Comparison of ENCODE assay signal across 22 cellular contexts in genomic region chr22:48511211-48511610, GRCh38.
DNase-seq lines count a peak whose midpoint lies in the region; ATAC-seq and TF ChIP-seq lines count a peak whose summit lies in the region.
"Had no signal": no experiment of that assay in that cellular context is flagged by ENCODE, and none has a peak within 500 bp of the region (broad histone marks: within the 10 kb centered on the region; RNA-seq: fewer than 3 reads in every experiment).

No MANE protein-coding gene starts in this region.

- H3K18ac ChIP-seq in H9 (ENCODE audit: insufficient read length, low read depth, low read length) = no peak overlapping the region

- no peak overlapping the region for H4K5ac ChIP-seq in H9 (ENCODE audit: insufficient read length, low read depth, low read length)

- H3K27ac ChIP-seq in H9 (ENCODE audit: insufficient read length, low read depth, low read length) (no peak overlapping the region), endodermal cell (ENCODE audit: low read depth, low read length) (no peak overlapping the region)
- H3K27ac ChIP-seq: A549; BLaER1 treated with 17β-estradiol and CSF1 and Interleukin-3, amounts not matched to agents 10 nM and 100 nM had no signal

- intact Hi-C loops in Caco-2 (cut with micrococcal nuclease; ENCODE audit: unreplicated experiment) = no loop called here

- DNase-seq in H9 (no peak), endodermal cell (no peak), islet precursor cell (peak; percentile 66), putamen (ENCODE audit: low spot score) (peak; percentile 59), NCI-H82 treated with DMSO at 0.1 percent for 48 hours (lab: John Stamatoyannopoulos, UW; ENCODE audit: unreplicated experiment) (no peak), Caco-2 (no peak)
- DNase-seq: 8988T; ACHN; AML-193; BE2C; CD4-positive, alpha-beta T cell; COR-L47; DMS153; DND-41; GDM1; HCEC 1CT had no signal

- CTCF ChIA-PET in Caco-2 (lab: Charles Lee) = no interaction called here

- no peak overlapping the region for H3K23ac ChIP-seq in H9 (ENCODE audit: insufficient read length, low read depth, low read length)

- peaks cover 0 to 2% (median 0%) of the 10 kb centered on the region in 3 experiments; a peak in 1 of 7 replicates for H3K36me3 Mint-ChIP-seq in H9 (ENCODE audit: insufficient read depth in 1 of 3, low read depth in 3 of 3)
- no peaks in the 10 kb centered on the region for H3K36me3 Mint-ChIP-seq in endodermal cell (ENCODE audit: low read depth)
- no peaks in the 10 kb centered on the region for H3K36me3 Mint-ChIP-seq in Caco-2 (ENCODE audit: insufficient read depth, unreplicated experiment)
- H3K36me3 Mint-ChIP-seq: CD14-positive monocyte had no signal

- H3K4me1 ChIP-seq in H9 (ENCODE audit: insufficient read depth, low read length) = peaks cover 6% of the 10 kb centered on the region; the same call in 1 of the 2 replicates
- no peaks in the 10 kb centered on the region for H3K4me1 ChIP-seq in endodermal cell (ENCODE audit: control insufficient read depth, insufficient read depth, low read length)
- H3K4me1 ChIP-seq in Caco-2 = no peaks in the 10 kb centered on the region
- H3K4me1 ChIP-seq: A549; BE2C; BLaER1 treated with 17β-estradiol and CSF1 and Interleukin-3, amounts not matched to agents 10 nM and 100 nM had no signal

- POLR2A ChIA-PET in Caco-2 (lab: Charles Lee) = no interaction called here

- H3K4me2 ChIP-seq in H9 (ENCODE audit: insufficient read depth, insufficient read length, low read length) = no peak overlapping the region
- H3K4me2 ChIP-seq: A549; BLaER1 treated with 17β-estradiol and CSF1 and Interleukin-3, amounts not matched to agents 10 nM and 100 nM; GM23338 had no signal

- no peaks in the 10 kb centered on the region; the same call in 1 of the 2 replicates for H3K79me2 ChIP-seq in H9 (ENCODE audit: insufficient read depth, low read length)

- H3K27me3 Mint-ChIP-seq in H9 (ENCODE audit: low read depth) = no peaks in the 10 kb centered on the region
- no peaks in the 10 kb centered on the region for H3K27me3 Mint-ChIP-seq in endodermal cell (ENCODE audit: insufficient read depth)
- H3K27me3 Mint-ChIP-seq in Caco-2 (ENCODE audit: insufficient read depth, unreplicated experiment) = peaks cover 18% of the 10 kb centered on the region
- H3K27me3 Mint-ChIP-seq: CD4-positive, alpha-beta T cell had no signal

- no peak overlapping the region for H2BK5ac ChIP-seq in H9 (ENCODE audit: insufficient read length, low read length)

- H3T11ph ChIP-seq in H9 (ENCODE audit: low read length) = no peak overlapping the region

- peaks cover 24 to 25% of the 10 kb centered on the region in 2 experiments for H3K4me1 Mint-ChIP-seq in H9
- H3K4me1 Mint-ChIP-seq in endodermal cell = peaks cover 14% of the 10 kb centered on the region
- no peaks in the 10 kb centered on the region for H3K4me1 Mint-ChIP-seq in Caco-2 (ENCODE audit: low read depth, unreplicated experiment)
- H3K4me1 Mint-ChIP-seq: CD14-positive monocyte had no signal

- H3K27me3 ChIP-seq in H9 (ENCODE audit: insufficient read depth, low read length) (no peaks in the 10 kb centered on the region), endodermal cell (ENCODE audit: control insufficient read depth, insufficient read depth, low read length, poor library complexity, severe bottlenecking) (no peaks in the 10 kb centered on the region), Caco-2 (replicated peaks; ENCODE audit: control insufficient read depth, insufficient read depth, low read length) (no peaks in the 10 kb centered on the region)
- H3K27me3 ChIP-seq: BE2C; BLaER1 treated with 17β-estradiol and CSF1 and Interleukin-3, amounts not matched to agents 10 nM and 100 nM had no signal

- H2BK15ac ChIP-seq in H9 (ENCODE audit: low read depth, low read length) = no peak overlapping the region

- H3K9ac ChIP-seq in H9 (ENCODE audit: extremely low read depth, insufficient read length, low read length) = no peak overlapping the region
- H3K9ac ChIP-seq in endodermal cell (ENCODE audit: extremely low read depth, low read length, poor library complexity, severe bottlenecking) = no peak overlapping the region
- H3K9ac ChIP-seq: BLaER1 treated with 17β-estradiol and CSF1 and Interleukin-3, amounts not matched to agents 10 nM and 100 nM had no signal

- no peak overlapping the region for H3K56ac ChIP-seq in H9 (ENCODE audit: insufficient read length, low read depth, low read length)

- H2AK5ac ChIP-seq in H9 (ENCODE audit: insufficient read length, low read length) = no peak overlapping the region

- H3K9me3 ChIP-seq in H9 (ENCODE audit: control insufficient read depth, low read depth, low read length) (no peaks in the 10 kb centered on the region), endodermal cell (ENCODE audit: control insufficient read depth, low read length) (no peaks in the 10 kb centered on the region), Caco-2 (no peaks in the 10 kb centered on the region)
- H3K9me3 ChIP-seq: A549; BE2C; BLaER1 treated with 17β-estradiol and CSF1 and Interleukin-3, amounts not matched to agents 10 nM and 100 nM had no signal

- H3K14ac ChIP-seq in H9 (ENCODE audit: insufficient read depth, low read length) = no peak overlapping the region

- no peak overlapping the region for H2BK20ac ChIP-seq in H9 (ENCODE audit: low read depth, low read length, poor library complexity, severe bottlenecking)

- BruUV-seq in Caco-2 (replicated peaks; lab: Mats Ljungman, UMichigan) = no TSS peak

- H4K20me1 ChIP-seq in H9 (ENCODE audit: control insufficient read depth, insufficient read depth, insufficient read length) = no peaks in the 10 kb centered on the region

- H3K23me2 ChIP-seq in H9 (ENCODE audit: insufficient read length, low read depth, low read length, poor library complexity, severe bottlenecking) = no peaks in the 10 kb centered on the region

- H2BK120ac ChIP-seq in H9 (ENCODE audit: low read depth, low read length, poor library complexity, severe bottlenecking) = no peak overlapping the region

- no peak overlapping the region for H4K8ac ChIP-seq in H9 (replicated peaks; ENCODE audit: insufficient read length, low read depth, low read length)

- H3K4me3 ChIP-seq in endodermal cell (ENCODE audit: low read length) (no peak overlapping the region), Caco-2 (ENCODE audit: low read depth, low read length) (no peak overlapping the region)
- H3K4me3 ChIP-seq: A549; BLaER1 treated with 17β-estradiol and CSF1 and Interleukin-3, amounts not matched to agents 10 nM and 100 nM; GM12878; GM23338 had no signal

- no peak overlapping the region for H2AFZ ChIP-seq in H9 (ENCODE audit: low read length)
- H2AFZ ChIP-seq: GM23338 had no signal

- no peak overlapping the region for H4K91ac ChIP-seq in H9 (ENCODE audit: insufficient read length, low read depth, low read length)

- H3K4me3 Mint-ChIP-seq in H9 (no peak overlapping the region), endodermal cell (no peak overlapping the region), Caco-2 (ENCODE audit: unreplicated experiment) (no peak overlapping the region)
- H3K4me3 Mint-ChIP-seq: CD14-positive monocyte; CD4-positive, alpha-beta T cell; GM23338 had no signal

- WGBS in H9 (ENCODE audit: extremely low coverage, insufficient read length, low lambda C conversion rate) = no CpG with 5 or more reads among the region's 7 CpGs
- WGBS in endodermal cell (ENCODE audit: insufficient coverage in 1 of 2, insufficient read length in 1 of 2), 2 experiments = 91 to 92% methylated on average over 3 to 7 of the region's 7 CpGs

- ATAC-seq in GM18868 (IDR thresholded peaks at IDR 0.05; ENCODE audit: unreplicated experiment) = no peak
- ATAC-seq: A549, GM12878, GM23338 had no signal

- no peak for TF ChIP-seq CTCF in H9 (conservative IDR thresholded peaks at IDR 0.05)
- no peak for TF ChIP-seq CTCF in endodermal cell (conservative IDR thresholded peaks at IDR 0.05)
- no peak for TF ChIP-seq CTCF in Caco-2 (IDR thresholded peaks at IDR 0.05; ENCODE audit: insufficient read depth in 1 of 2, low read depth in 1 of 2, low read length in 1 of 2, severe bottlenecking in 1 of 2, unreplicated experiment in 1 of 2)

- no peaks in the 10 kb centered on the region for H3K36me3 ChIP-seq in endodermal cell (ENCODE audit: control insufficient read depth, insufficient read depth, low read length)
- no peaks in the 10 kb centered on the region for H3K36me3 ChIP-seq in Caco-2 (ENCODE audit: control insufficient read depth, insufficient read depth, low read length)
- H3K36me3 ChIP-seq: BE2C; BLaER1 treated with 17β-estradiol and CSF1 and Interleukin-3, amounts not matched to agents 10 nM and 100 nM had no signal

- H3K9me3 Mint-ChIP-seq in H9 (no peaks in the 10 kb centered on the region), endodermal cell (no peaks in the 10 kb centered on the region), Caco-2 (ENCODE audit: unreplicated experiment) (no peaks in the 10 kb centered on the region)
- H3K9me3 Mint-ChIP-seq: CD14-positive monocyte; CD4-positive, alpha-beta T cell; GM23338 had no signal

- H3K4ac ChIP-seq in H9 (ENCODE audit: low read depth, low read length) = no peak overlapping the region

- peaks cover 3% of the 10 kb centered on the region for H3K79me1 ChIP-seq in H9 (ENCODE audit: insufficient read depth, low read depth, low read length, poor library complexity, severe bottlenecking)

- peak overlapping the region in 2 of 3 experiments; percentile 28 to 67; a peak in 2 of 7 replicates for H3K27ac Mint-ChIP-seq in H9
- peak overlapping the region; percentile 30 for H3K27ac Mint-ChIP-seq in endodermal cell
- no peak overlapping the region for H3K27ac Mint-ChIP-seq in Caco-2 (ENCODE audit: unreplicated experiment)
- H3K27ac Mint-ChIP-seq: CD14-positive monocyte; CD4-positive, alpha-beta T cell; GM23338 had no signal

- no peak overlapping the region for H2BK12ac ChIP-seq in H9 (ENCODE audit: insufficient read length, low read depth, low read length)

Comparison
In these comparisons a context has a peak if more than half of its experiments do, and no peak if none do; other contexts are left out.
1. DNase-seq: peak in islet precursor cell (single experiment) and putamen (single experiment); none in H9 (single experiment), endodermal cell (single experiment), NCI-H82 treated with DMSO at 0.1 percent for 48 hours (single experiment) and Caco-2 (0 of 2).